ENCODE assay signal across 28 cellular contexts in the genomic region with DNA sequence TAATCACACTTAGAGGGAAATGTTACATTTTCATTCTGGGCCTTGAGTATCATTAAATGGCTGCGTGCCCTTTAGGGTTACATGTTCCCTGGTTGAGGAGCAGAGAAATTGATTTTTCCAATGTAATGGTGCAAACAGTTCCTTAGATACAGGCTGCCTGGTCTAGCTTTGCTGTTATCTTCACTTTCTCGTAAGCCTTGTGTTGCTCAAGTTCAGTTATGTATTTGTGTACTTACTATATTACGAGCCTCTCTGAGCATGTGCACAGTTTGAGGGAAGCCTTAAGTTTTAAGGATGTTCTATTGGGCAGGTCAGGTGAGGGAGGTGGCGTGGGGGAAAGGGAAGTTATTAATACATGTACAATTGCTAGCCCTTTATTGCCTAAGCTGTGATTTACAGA.
"Had no signal": no experiment of that assay in that cellular context is flagged by ENCODE, and none has a peak within 500 bp of the region (broad histone marks: within the 10 kb centered on the region; RNA-seq: fewer than 3 reads in every experiment).

No MANE protein-coding gene starts in this region.

- DNase-seq: cerebellar nuclear complex; colonic mucosa; cortex of kidney; effector CD8-positive, alpha-beta T cell; effector memory CD8-positive, alpha-beta T cell; endodermal cell; erythroblast; esophagus squamous epithelium; foreskin fibroblast; foreskin melanocyte; gastrocnemius medialis; glutamatergic neuron; head of caudate nucleus; hypothalamus; immature natural killer cell; islet precursor cell; kidney; kidney glomerular epithelial cell; left lung; lower lobe of right lung; mesenchymal stem cell; mucosa of descending colon had no signal

- H3K27me3 ChIP-seq: colonic mucosa, esophagus squamous epithelium, gastrocnemius medialis, hepatocyte, left lung had no signal

- H3K27me3 Mint-ChIP-seq: dendritic cell treated with granulocyte-macrophage colony-stimulating factor and Interleukin-4, amounts not matched to agents 40 ng/mL and 50 ng/mL, for 4 days; effector memory CD8-positive, alpha-beta T cell had no signal

- ATAC-seq: effector memory CD8-positive, alpha-beta T cell; esophagus mucosa; gastrocnemius medialis; left lung; lower lobe of right lung; mucosa of descending colon had no signal

- H3K4me1 Mint-ChIP-seq: endodermal cell, immature natural killer cell, mesothelial cell of epicardium had no signal

- H3K9me3 ChIP-seq: colonic mucosa, esophagus squamous epithelium, gastrocnemius medialis, left lung, lower lobe of right lung, mucosa of descending colon had no signal

- H3K4me1 ChIP-seq: colonic mucosa, gastrocnemius medialis, left lung, lower lobe of right lung had no signal

- FAIRE-seq: endometrium, kidney had no signal

- H3K4me3 Mint-ChIP-seq: dendritic cell treated with granulocyte-macrophage colony-stimulating factor and Interleukin-4, amounts not matched to agents 40 ng/mL and 50 ng/mL, for 4 days; effector memory CD8-positive, alpha-beta T cell; endodermal cell; immature natural killer cell; mesothelial cell of epicardium had no signal

- H3K27ac Mint-ChIP-seq: dendritic cell treated with granulocyte-macrophage colony-stimulating factor and Interleukin-4, amounts not matched to agents 40 ng/mL and 50 ng/mL, for 4 days; effector memory CD8-positive, alpha-beta T cell; endodermal cell; mesothelial cell of epicardium had no signal

- H3K27ac ChIP-seq: colonic mucosa, epithelial cell of prostate, esophagus squamous epithelium, gastrocnemius medialis, hepatocyte, left lung, lower lobe of right lung had no signal

- H3K9me3 Mint-ChIP-seq: dendritic cell treated with granulocyte-macrophage colony-stimulating factor and Interleukin-4, amounts not matched to agents 40 ng/mL and 50 ng/mL, for 4 days; effector memory CD8-positive, alpha-beta T cell; endodermal cell; immature natural killer cell; mesothelial cell of epicardium had no signal

- H3K4me3 ChIP-seq: colonic mucosa, esophagus squamous epithelium, gastrocnemius medialis, hepatocyte, left lung, lower lobe of right lung, mucosa of descending colon had no signal
